ENCODE assay signal across 31 cellular contexts in genomic region chr5:35220967-35221366, GRCh38. TPM values are rescaled to one million over a fixed set of nuclear protein-coding genes. Genes with fewer than 3 reads are reported as not detected.
"Had no signal": no experiment of that assay in that cellular context is flagged by ENCODE, and none has a peak within 500 bp of the region (broad histone marks: within the 10 kb centered on the region; RNA-seq: fewer than 3 reads in every experiment).

No MANE protein-coding gene starts in this region.

- H3K9me3 ChIP-seq: ascending aorta had no signal

- H3K36me3 ChIP-seq: ascending aorta, cardiac muscle cell had no signal

- DNase-seq: activated B cell treated with CpG ODN at 0.5 μM for 24 hours; activated CD4-positive, alpha-beta memory T cell treated with anti-CD3 and anti-CD28 coated beads, Interleukin-2, amount 10 ng/mL, durations not matched to agents 7 days and 5 days; activated CD4-positive, alpha-beta T cell treated with anti-CD3 and anti-CD28 coated beads for 4 hours; activated CD4-positive, alpha-beta T cell treated with anti-CD3 and anti-CD28 coated beads, Interleukin-2, amount 10 ng/mL, durations not matched to agents 24 days and 14 days; activated CD4-positive, alpha-beta T cell treated with anti-CD3 and anti-CD28 coated beads, Interleukin-2, amount 50 U/mL, for 48 hours; activated CD4-positive, CD25-positive, alpha-beta regulatory T cell treated with anti-CD3 and anti-CD28 coated beads, Interleukin-2, amount 50 U/mL, for 72 hours; activated CD8-positive, alpha-beta memory T cell treated with anti-CD3 and anti-CD28 coated beads for 24 hours; activated CD8-positive, alpha-beta memory T cell treated with anti-CD3 and anti-CD28 coated beads, Interleukin-2, amount 10 ng/mL, durations not matched to agents 7 days and 5 days; activated CD8-positive, alpha-beta memory T cell treated with anti-CD3 and anti-CD28 coated beads, Interleukin-2, amount 50 U/mL, for 48 hours; activated CD8-positive, alpha-beta T cell treated with anti-CD3 and anti-CD28 coated beads, Interleukin-2, amount 10 ng/mL, durations not matched to agents 7 days and 5 days; activated effector memory CD4-positive, alpha-beta T cell treated with Interleukin-2 at 50 U/mL for 16 hours; activated gamma-delta T cell; activated naive CD4-positive, alpha-beta T cell treated with anti-CD3 and anti-CD28 coated beads, Interleukin-2, amount 10 ng/mL, durations not matched to agents 7 days and 5 days; activated naive CD4-positive, alpha-beta T cell treated with Interleukin-2 at 50 U/mL for 16 hours; activated naive CD8-positive, alpha-beta T cell treated with anti-CD3 and anti-CD28 coated beads, Interleukin-2, amount 10 ng/mL, durations not matched to agents 7 days and 5 days; activated naive CD8-positive, alpha-beta T cell treated with anti-CD3 and anti-CD28 coated beads, Interleukin-2, amount 50 U/mL, for 24 hours; activated T-cell treated with anti-CD3 and anti-CD28 coated beads, Interleukin-2, amount 50 U/mL, for 24 hours; activated T-cell treated with anti-CD3 and anti-CD28 coated beads, Interleukin-2, amount 50 U/mL, for 48 hours; amygdala; anterior cingulate cortex; caudate nucleus; cerebellar nuclear complex; T-helper 1 cell; T-helper 2 cell; T-helper 9 cell had no signal

- FAIRE-seq: bronchial epithelial cell, TTC549 had no signal

- ATAC-seq: activated CD8-positive, alpha-beta memory T cell treated with anti-CD3 and anti-CD28 coated beads, Interleukin-2, amount 10 ng/mL, durations not matched to agents 7 days and 5 days; activated CD8-positive, alpha-beta T cell treated with anti-CD3 and anti-CD28 coated beads, Interleukin-2, amount 10 ng/mL, durations not matched to agents 7 days and 5 days; activated naive CD8-positive, alpha-beta T cell treated with anti-CD3 and anti-CD28 coated beads, Interleukin-2, amount 50 U/mL, for 24 hours had no signal

- H3K27ac ChIP-seq: ascending aorta, cardiac muscle cell, VCaP had no signal

- H3K4me1 ChIP-seq: ascending aorta had no signal

- H3K4me3 ChIP-seq: ascending aorta, cardiac muscle cell had no signal

- H3K27me3 ChIP-seq: ascending aorta, cardiac muscle cell had no signal

RNA-seq across cellular contexts. Expression of gene PRLR, which starts 9.3 kb away (rescaled TPM):
- total RNA-seq: activated CD4-positive, alpha-beta memory T cell treated with anti-CD3 and anti-CD28 coated beads, Interleukin-2, amount 10 ng/mL, durations not matched to agents 7 days and 5 days; activated CD4-positive, alpha-beta T cell treated with anti-CD3 and anti-CD28 coated beads, Interleukin-2, amount 10 ng/mL, durations not matched to agents 24 days and 14 days; activated CD8-positive, alpha-beta T cell treated with anti-CD3 and anti-CD28 coated beads, Interleukin-2, amount 10 ng/mL, durations not matched to agents 7 days and 5 days; activated naive CD8-positive, alpha-beta T cell treated with anti-CD3 and anti-CD28 coated beads, Interleukin-2, amount 10 ng/mL, durations not matched to agents 7 days and 5 days; activated T-helper 2 cell treated with anti-CD3 and anti-CD28 coated beads, Interferon-gamma antibody, Interleukin-2, Interleukin-4, amounts not matched to agents 10 μg/mL and 5 μg/mL and 100 μg/mL, durations not matched to agents 14 hours and 24 hours and 36 hours; bronchial epithelial cell had no signal
- polyA plus RNA-seq: cardiac muscle cell had no signal
